In genomic region chr11:7931168-7931567, GRCh38 we compare ENCODE assay signal across 36 cellular contexts. TPM values are rescaled to one million over a fixed set of nuclear protein-coding genes. Genes with fewer than 3 reads are reported as not detected.
"Had no signal": no experiment of that assay in that cellular context is flagged by ENCODE, and none has a peak within 500 bp of the region (broad histone marks: within the 10 kb centered on the region; RNA-seq: fewer than 3 reads in every experiment).

Gene OR10A6, minus strand, starts transcription at chr11:7931268. Its CDS starts 2,606 bp downstream, at chr11:7928662.

- H3K27ac Mint-ChIP-seq: activated B cell treated with CpG ODN at 0.5 μM for 24 hours; activated CD4-positive, alpha-beta memory T cell treated with anti-CD3 and anti-CD28 coated beads for 36 hours; activated CD8-positive, alpha-beta T cell treated with anti-CD3 and anti-CD28 coated beads for 36 hours; activated naive CD4-positive, alpha-beta T cell treated with anti-CD3 and anti-CD28 coated beads for 36 hours; activated naive CD4-positive, alpha-beta T cell treated with anti-CD3 and anti-CD28 coated beads, Interleukin-2, amount 50 U/mL, for 72 hours; activated naive CD8-positive, alpha-beta T cell treated with anti-CD3 and anti-CD28 coated beads for 36 hours; activated T-cell treated with anti-CD3 and anti-CD28 coated beads, Interleukin-2, amount 50 U/mL, for 72 hours; activated T-helper 1 cell treated with anti-CD3 and anti-CD28 coated beads, Interleukin-12 subunit alpha, Interleukin-12 subunit beta, Interleukin-2, Interleukin-4 antibody, amounts not matched to agents 30 ng/mL and 10 ng/mL and 1 ng/mL, durations not matched to agents 14 hours and 24 hours and 36 hours; activated T-helper 17 cell treated with anti-CD3 and anti-CD28 coated beads, Interleukin-2, amount 50 U/mL, for 72 hours; T-helper 1 cell treated with Interleukin-12 subunit alpha and Interleukin-12 subunit beta and Interleukin-4 antibody, amounts not matched to agents 30 μg/mL and 1 μg/mL, for 36 hours; T-helper 2 cell treated with Interferon-gamma antibody and Interleukin-4, amounts not matched to agents 5 μg/mL and 100 μg/mL, for 36 hours had no signal

- DNase-seq: activated B cell treated with CpG ODN at 0.5 μM for 24 hours; activated CD4-positive, alpha-beta memory T cell treated with anti-CD3 and anti-CD28 coated beads for 36 hours; activated CD4-positive, alpha-beta T cell treated with anti-CD3 and anti-CD28 coated beads for 4 hours; activated CD4-positive, alpha-beta T cell treated with anti-CD3 and anti-CD28 coated beads, Interleukin-2, amount 50 U/mL, for 1 hour; activated CD4-positive, alpha-beta T cell treated with anti-CD3 and anti-CD28 coated beads, Interleukin-2, amount 50 U/mL, for 4 hours; activated CD4-positive, CD25-positive, alpha-beta regulatory T cell treated with anti-CD3 and anti-CD28 coated beads, Interleukin-2, amount 50 U/mL, for 72 hours; activated CD8-positive, alpha-beta memory T cell treated with anti-CD3 and anti-CD28 coated beads, Interleukin-2, amount 50 U/mL, for 4 hours; activated CD8-positive, alpha-beta T cell treated with anti-CD3 and anti-CD28 coated beads for 36 hours; activated effector memory CD4-positive, alpha-beta T cell treated with anti-CD3 and anti-CD28 coated beads, Interleukin-2, amount 50 U/mL, for 16 hours; activated gamma-delta T cell treated with Interleukin-2 at 50 U/mL for 16 hours; activated naive CD4-positive, alpha-beta T cell; activated naive CD4-positive, alpha-beta T cell treated with anti-CD3 and anti-CD28 coated beads for 36 hours; activated naive CD4-positive, alpha-beta T cell treated with anti-CD3 and anti-CD28 coated beads, Interleukin-2, amount 50 U/mL, for 16 hours; activated naive CD8-positive, alpha-beta T cell treated with anti-CD3 and anti-CD28 coated beads for 36 hours; activated T-cell treated with anti-CD3 and anti-CD28 coated beads for 4 hours; activated T-cell treated with anti-CD3 and anti-CD28 coated beads, Interleukin-2, amount 50 U/mL, for 1 hour; activated T-cell treated with anti-CD3 and anti-CD28 coated beads, Interleukin-2, amount 50 U/mL, for 4 hours; activated T-cell treated with anti-CD3 and anti-CD28 coated beads, Interleukin-2, amount 50 U/mL, for 72 hours; adrenal gland; amniotic stem cell; aorta; body of pancreas; brain microvascular endothelial cell; central memory CD4-positive, alpha-beta T cell; T-helper 1 cell; T-helper 2 cell; T-helper 9 cell had no signal

- H3K4me1 Mint-ChIP-seq: activated naive CD8-positive, alpha-beta T cell treated with anti-CD3 and anti-CD28 coated beads for 36 hours; activated T-helper 17 cell treated with anti-CD3 and anti-CD28 coated beads, Interleukin-2, amount 50 U/mL, for 72 hours had no signal

- H3K9me3 Mint-ChIP-seq: activated B cell treated with CpG ODN at 0.5 μM for 24 hours; activated CD4-positive, alpha-beta memory T cell treated with anti-CD3 and anti-CD28 coated beads for 36 hours; activated CD8-positive, alpha-beta T cell treated with anti-CD3 and anti-CD28 coated beads for 36 hours; activated naive CD4-positive, alpha-beta T cell treated with anti-CD3 and anti-CD28 coated beads for 36 hours; activated naive CD4-positive, alpha-beta T cell treated with anti-CD3 and anti-CD28 coated beads, Interleukin-2, amount 50 U/mL, for 72 hours; activated naive CD8-positive, alpha-beta T cell treated with anti-CD3 and anti-CD28 coated beads for 36 hours; activated T-cell treated with anti-CD3 and anti-CD28 coated beads, Interleukin-2, amount 50 U/mL, for 4 hours; activated T-cell treated with anti-CD3 and anti-CD28 coated beads, Interleukin-2, amount 50 U/mL, for 72 hours; activated T-helper 1 cell treated with anti-CD3 and anti-CD28 coated beads, Interleukin-12 subunit alpha, Interleukin-12 subunit beta, Interleukin-2, Interleukin-4 antibody, amounts not matched to agents 30 ng/mL and 10 ng/mL and 1 ng/mL, durations not matched to agents 14 hours and 24 hours and 36 hours; activated T-helper 17 cell treated with anti-CD3 and anti-CD28 coated beads, Interleukin-2, amount 50 U/mL, for 72 hours; T-helper 1 cell treated with Interleukin-12 subunit alpha and Interleukin-12 subunit beta and Interleukin-4 antibody, amounts not matched to agents 30 μg/mL and 1 μg/mL, for 36 hours; T-helper 2 cell treated with Interferon-gamma antibody and Interleukin-4, amounts not matched to agents 5 μg/mL and 100 μg/mL, for 36 hours had no signal

- H3K4me3 Mint-ChIP-seq: activated B cell treated with CpG ODN at 0.5 μM for 24 hours; activated CD4-positive, alpha-beta memory T cell treated with anti-CD3 and anti-CD28 coated beads for 36 hours; activated CD8-positive, alpha-beta T cell treated with anti-CD3 and anti-CD28 coated beads for 36 hours; activated naive CD4-positive, alpha-beta T cell treated with anti-CD3 and anti-CD28 coated beads for 36 hours; activated naive CD8-positive, alpha-beta T cell treated with anti-CD3 and anti-CD28 coated beads for 36 hours; activated T-cell treated with anti-CD3 and anti-CD28 coated beads, Interleukin-2, amount 50 U/mL, for 4 hours; activated T-cell treated with anti-CD3 and anti-CD28 coated beads, Interleukin-2, amount 50 U/mL, for 72 hours; activated T-helper 1 cell treated with anti-CD3 and anti-CD28 coated beads, Interleukin-12 subunit alpha, Interleukin-12 subunit beta, Interleukin-2, Interleukin-4 antibody, amounts not matched to agents 30 ng/mL and 10 ng/mL and 1 ng/mL, durations not matched to agents 14 hours and 24 hours and 36 hours; activated T-helper 17 cell treated with anti-CD3 and anti-CD28 coated beads, Interleukin-2, amount 50 U/mL, for 72 hours; T-helper 1 cell treated with Interleukin-12 subunit alpha and Interleukin-12 subunit beta and Interleukin-4 antibody, amounts not matched to agents 30 μg/mL and 1 μg/mL, for 36 hours; T-helper 2 cell treated with Interferon-gamma antibody and Interleukin-4, amounts not matched to agents 5 μg/mL and 100 μg/mL, for 36 hours had no signal

- H3K36me3 Mint-ChIP-seq: activated CD4-positive, alpha-beta memory T cell treated with anti-CD3 and anti-CD28 coated beads for 36 hours; activated naive CD4-positive, alpha-beta T cell treated with anti-CD3 and anti-CD28 coated beads, Interleukin-2, amount 50 U/mL, for 72 hours; activated naive CD8-positive, alpha-beta T cell treated with anti-CD3 and anti-CD28 coated beads for 36 hours had no signal

RNA-seq across cellular contexts. Expression of gene OR10A6, which starts in this region (rescaled TPM):
- total RNA-seq: activated B cell treated with CpG ODN at 0.5 μM for 24 hours; activated CD4-positive, alpha-beta memory T cell treated with anti-CD3 and anti-CD28 coated beads for 36 hours; activated CD8-positive, alpha-beta memory T cell treated with anti-CD3 and anti-CD28 coated beads for 36 hours; activated CD8-positive, alpha-beta T cell treated with anti-CD3 and anti-CD28 coated beads for 36 hours; activated naive CD4-positive, alpha-beta T cell treated with anti-CD3 and anti-CD28 coated beads for 36 hours; activated naive CD4-positive, alpha-beta T cell treated with anti-CD3 and anti-CD28 coated beads, Interleukin-2, amount 50 U/mL, for 72 hours; activated naive CD8-positive, alpha-beta T cell treated with anti-CD3 and anti-CD28 coated beads for 36 hours; activated T-cell treated with anti-CD3 and anti-CD28 coated beads, Interleukin-2, amount 50 U/mL, for 4 hours; activated T-cell treated with anti-CD3 and anti-CD28 coated beads, Interleukin-2, amount 50 U/mL, for 72 hours; activated T-helper 1 cell treated with anti-CD3 and anti-CD28 coated beads, Interleukin-12 subunit alpha, Interleukin-12 subunit beta, Interleukin-2, Interleukin-4 antibody, amounts not matched to agents 30 ng/mL and 10 ng/mL and 1 ng/mL, durations not matched to agents 14 hours and 24 hours and 36 hours; activated T-helper 17 cell treated with anti-CD3 and anti-CD28 coated beads, Interleukin-2, amount 50 U/mL, for 72 hours; adrenal gland; aorta; body of pancreas; breast epithelium; cardiac septum; cerebellum had no signal
